Comparison of ENCODE assay signal across 1 cellular context in genomic region chr13:42580644-42581043, GRCh38.
TF ChIP-seq lines count a peak whose summit lies in the region.

No MANE protein-coding gene starts in this region.

TF ChIP-seq in GM23338, 12 proteins besides CTCF, POLR2A, EP300 and RAD21 (continued from another document):
- TF ChIP-seq ETS1 (IDR thresholded peaks at IDR 0.05) (no peak), NANOG (IDR thresholded peaks at IDR 0.05; ENCODE audit: borderline replicate concordance) (no peak), STAT1 (IDR thresholded peaks at IDR 0.05; ENCODE audit: unreplicated experiment) (no peak)
TF ChIP-seq in GM23338: peak in this region for 0.
